2 cellular contexts compared by ENCODE assay signal in genomic region chr22:20372324-20372941, GRCh38.
TF ChIP-seq lines count a peak whose summit lies in the region.

No MANE protein-coding gene starts in this region.

TF ChIP-seq in IMR-90, 13 proteins besides CTCF, POLR2A, EP300 and RAD21:
- TF ChIP-seq BHLHE40 (IDR thresholded peaks at IDR 0.05; ENCODE audit: low read depth, low read length), result 0 out of 2 replicates have a peak, but pooled peaks have one; percentile 6
TF ChIP-seq in IMR-90: peak in this region for 1; not testable (repeated sequence) for 12.

TF ChIP-seq in GM12878, 131 proteins besides CTCF, POLR2A, EP300 and RAD21:
- peak in 1 of 2 experiments; percentile 41; a peak in 1 of 4 replicates for TF ChIP-seq BHLHE40 (IDR thresholded peaks at IDR 0.05; ENCODE audit: borderline replicate concordance in 1 of 2, low read depth in 2 of 2, low read length in 1 of 2)
